Comparison of ENCODE assay signal across 28 cellular contexts in genomic region chr11:2718817-2719438, GRCh38. TPM values are rescaled to one million over a fixed set of nuclear protein-coding genes. Genes with fewer than 3 reads are reported as not detected.
A peak's percentile ranks its signal among the peaks of the same experiment; 100 is the strongest.
DNase-seq lines count a peak whose midpoint lies in the region; ATAC-seq, FAIRE-seq and TF ChIP-seq lines count a peak whose summit lies in the region.
"Had no signal": no experiment of that assay in that cellular context is flagged by ENCODE, and none has a peak within 500 bp of the region (broad histone marks: within the 10 kb centered on the region; RNA-seq: fewer than 3 reads in every experiment).

No MANE protein-coding gene starts in this region.

- TF ChIP-seq CTCF in heart right ventricle (IDR thresholded peaks at IDR 0.05) (no peak), astrocyte (IDR thresholded peaks at IDR 0.05; ENCODE audit: insufficient read depth, low read depth, low read length) (no peak), kidney (IDR thresholded peaks at IDR 0.05; ENCODE audit: borderline replicate concordance, extremely low read depth, insufficient read depth) (no peak)

- no peak for FAIRE-seq in astrocyte (lab: Jason Lieb, UNC)
- FAIRE-seq in kidney (lab: Jason Lieb, UNC), result no peak
- FAIRE-seq: A549, G401.6, GM12878 had no signal

- WGBS in heart right ventricle, 2 donors, result 96 to 97% methylated on average over 11 of the region's 11 CpGs

- H3K36me3 ChIP-seq in heart right ventricle (no peaks in the 10 kb centered on the region), astrocyte (ENCODE audit: insufficient read depth, low read length) (no peaks in the 10 kb centered on the region), kidney (ENCODE audit: control insufficient read depth in 1 of 2, insufficient read depth in 2 of 2, low read length in 2 of 2) (no peaks in the 10 kb centered on the region)
- H3K36me3 ChIP-seq: Peyer's patch had no signal

- DNase-seq in left ventricle myocardium superior (peak; percentile 22), heart right ventricle (no peak), astrocyte (ENCODE audit: low read depth) (no peak), kidney (peak; percentile 45), posterior vena cava (ENCODE audit: low spot score) (peak; percentile 62), cerebellar nuclear complex (lab: John Stamatoyannopoulos, UW) (no peak)
- no peak for DNase-seq in activated naive CD4-positive, alpha-beta T cell treated with anti-CD3 and anti-CD28 coated beads, Interleukin-2, amount 50 U/mL, for 16 hours
- DNase-seq: AML-193; C1 segment of cervical spinal cord; CD4-positive, alpha-beta memory T cell; COR-L47; MM.1S; NCI-H1048; NCI-H1417; NCI-H1694; NCI-H2029 treated with DMSO at 0.1 percent for 48 hours; NCI-H446 treated with DMSO at 0.1 percent for 48 hours; NCI-H526; OCI-M1; Peyer's patch had no signal

- peaks cover under 1% of the 10 kb centered on the region for H3K36me3 Mint-ChIP-seq in astrocyte (ENCODE audit: low read depth, unreplicated experiment)

- H3K4me3 ChIP-seq in heart right ventricle (no peak overlapping the region), astrocyte (ENCODE audit: insufficient read depth, low read depth, low read length) (no peak overlapping the region), kidney (ENCODE audit: low read length in 2 of 2) (no peak overlapping the region)
- H3K4me3 ChIP-seq: A549, GM12878, Peyer's patch had no signal

- ATAC-seq in left ventricle myocardium superior (no peak), heart right ventricle (no peak), HG03280 (IDR thresholded peaks at IDR 0.05; ENCODE audit: unreplicated experiment) (no peak)
- ATAC-seq: A549, GM12878, SK-N-SH treated with all-trans-retinoic acid at 6 μM for 48 hours had no signal

- no peak overlapping the region for H2AFZ ChIP-seq in astrocyte (ENCODE audit: low read depth, low read length)

- intact Hi-C loops in left ventricle myocardium superior (cut with micrococcal nuclease) (no loop called here), heart right ventricle (cut with DNase I) (no loop called here), kidney (cut with DNase I) (no loop called here), posterior vena cava (cut with DNase I) (no loop called here)

- H3K4me1 ChIP-seq in heart right ventricle (peaks cover 0 to 12% (median 0%) of the 10 kb centered on the region in 9 donors), astrocyte (ENCODE audit: insufficient read depth, low read length) (no peaks in the 10 kb centered on the region), kidney (ENCODE audit: control insufficient read depth in 1 of 2, insufficient read depth in 1 of 2, low read depth in 1 of 2, low read length in 2 of 2) (no peaks in the 10 kb centered on the region)
- H3K4me1 ChIP-seq: A549, Peyer's patch had no signal

- H3K27me3 ChIP-seq in heart right ventricle, result no peaks in the 10 kb centered on the region
- H3K27me3 ChIP-seq in astrocyte (ENCODE audit: insufficient read depth, low read length), result peaks cover 17% of the 10 kb centered on the region
- H3K27me3 ChIP-seq: Peyer's patch had no signal

- H3K9ac ChIP-seq in astrocyte (ENCODE audit: low read length), result no peak overlapping the region
- H3K9ac ChIP-seq in kidney (ENCODE audit: low read length in 2 of 2), result no peak overlapping the region
- H3K9ac ChIP-seq: KMS-11 had no signal

- H3K27ac Mint-ChIP-seq in astrocyte (ENCODE audit: unreplicated experiment), result peak overlapping the region; percentile 37
- H3K27ac Mint-ChIP-seq: CD4-positive, alpha-beta memory T cell had no signal

- H3K4me1 Mint-ChIP-seq in astrocyte (ENCODE audit: low read depth, unreplicated experiment), result no peaks in the 10 kb centered on the region
- H3K4me1 Mint-ChIP-seq: CD4-positive, alpha-beta memory T cell had no signal

- H4K20me1 ChIP-seq in astrocyte (ENCODE audit: insufficient read depth, low read length), result no peaks in the 10 kb centered on the region

- no peaks in the 10 kb centered on the region for H3K9me3 ChIP-seq in heart right ventricle
- H3K9me3 ChIP-seq in astrocyte (ENCODE audit: insufficient read depth, low read depth, low read length), result no peaks in the 10 kb centered on the region
- no peaks in the 10 kb centered on the region for H3K9me3 ChIP-seq in kidney (ENCODE audit: control insufficient read depth in 1 of 2, low read length in 2 of 2)
- H3K9me3 ChIP-seq: A549, Peyer's patch had no signal

- H3K4me2 ChIP-seq in astrocyte (ENCODE audit: low read length), result no peak overlapping the region
- H3K4me2 ChIP-seq: A549, KMS-11 had no signal

- no peak overlapping the region for H3K4me3 Mint-ChIP-seq in astrocyte (ENCODE audit: unreplicated experiment)
- H3K4me3 Mint-ChIP-seq: CD4-positive, alpha-beta memory T cell had no signal

- H3K9me3 Mint-ChIP-seq in astrocyte (ENCODE audit: unreplicated experiment), result no peaks in the 10 kb centered on the region
- H3K9me3 Mint-ChIP-seq: CD4-positive, alpha-beta memory T cell; IgD-negative memory B cell had no signal

- H3K27me3 Mint-ChIP-seq in astrocyte (ENCODE audit: low read depth, unreplicated experiment), result peaks cover 77% of the 10 kb centered on the region
- H3K27me3 Mint-ChIP-seq: CD4-positive, alpha-beta memory T cell had no signal

- H3K79me2 ChIP-seq in astrocyte (ENCODE audit: insufficient read depth, low read length), result no peaks in the 10 kb centered on the region

- H3K27ac ChIP-seq in heart right ventricle (no peak overlapping the region), astrocyte (ENCODE audit: low read depth, low read length) (no peak overlapping the region), kidney (ENCODE audit: low read depth in 2 of 2, low read length in 2 of 2) (no peak overlapping the region)
- H3K27ac ChIP-seq: A549, HL-60, KMS-11, Peyer's patch had no signal

RNA-seq across cellular contexts. Expression of gene KCNQ1OT1, which starts 19.1 kb away (rescaled TPM):
- total RNA-seq in left ventricle myocardium superior (0.35 TPM), heart right ventricle (under 1 TPM; 0.28 to 0.56 (median 0.43) TPM), astrocyte (2.5 TPM in 2 replicates), kidney (4.4 TPM), posterior vena cava (1 to 10 TPM; 1.8 to 3.5 TPM)
- polyA plus RNA-seq in heart right ventricle (under 1 TPM; 0.01 to 0.73 TPM), kidney (ENCODE audit: insufficient read depth, low read depth, low replicate concordance) (0.22 TPM)

Comparison
In these comparisons a context has a peak if more than half of its experiments do, and no peak if none do; other contexts are left out.
1. DNase-seq: peak in left ventricle myocardium superior (single experiment), kidney (single experiment) and posterior vena cava (single experiment); none in heart right ventricle (0 of 2), astrocyte (single experiment), cerebellar nuclear complex (0 of 2) and activated naive CD4-positive, alpha-beta T cell treated with anti-CD3 and anti-CD28 coated beads, Interleukin-2, amount 50 U/mL, for 16 hours (single experiment).